Comparison of ENCODE assay signal across 14 cellular contexts in genomic region chr20:63129376-63129965, GRCh38.
"Had no signal": no experiment of that assay in that cellular context is flagged by ENCODE, and none has a peak within 500 bp of the region (broad histone marks: within the 10 kb centered on the region; RNA-seq: fewer than 3 reads in every experiment).

No MANE protein-coding gene starts in this region.

- H3K27ac Mint-ChIP-seq: activated CD8-positive, alpha-beta T cell treated with anti-CD3 and anti-CD28 coated beads, Interleukin-2, amount 10 ng/mL, durations not matched to agents 7 days and 5 days; activated naive CD4-positive, alpha-beta T cell treated with anti-CD3 and anti-CD28 coated beads, Interleukin-2, amount 50 U/mL, for 72 hours; activated T-helper 2 cell treated with anti-CD3 and anti-CD28 coated beads, Interferon-gamma antibody, Interleukin-2, Interleukin-4, amounts not matched to agents 10 μg/mL and 5 μg/mL and 100 μg/mL, durations not matched to agents 14 hours and 24 hours and 36 hours; natural killer cell treated with Interleukin-12 subunit alpha and Interleukin-12 subunit beta and Interleukin-15 and Interleukin-18, amount 100 ng/mL, for 72 hours; T-cell had no signal

- H3K27ac ChIP-seq: breast epithelium, esophagus muscularis mucosa, stomach, thoracic aorta, vagina, VCaP had no signal

- H3K4me1 ChIP-seq: breast epithelium, esophagus muscularis mucosa, stomach, vagina had no signal

- H3K36me3 Mint-ChIP-seq: activated naive CD4-positive, alpha-beta T cell treated with anti-CD3 and anti-CD28 coated beads, Interleukin-2, amount 50 U/mL, for 72 hours; natural killer cell treated with Interleukin-12 subunit alpha and Interleukin-12 subunit beta and Interleukin-15 and Interleukin-18, amount 100 ng/mL, for 72 hours; T-cell had no signal

- DNase-seq: activated CD4-positive, alpha-beta T cell treated with anti-CD3 and anti-CD28 coated beads for 4 hours; activated CD8-positive, alpha-beta T cell treated with anti-CD3 and anti-CD28 coated beads, Interleukin-2, amount 10 ng/mL, durations not matched to agents 7 days and 5 days; stomach had no signal

- H3K36me3 ChIP-seq: breast epithelium, esophagus muscularis mucosa, stomach, thoracic aorta, vagina had no signal

- H3K4me1 Mint-ChIP-seq: T-cell had no signal

- H3K27me3 ChIP-seq: vagina had no signal

- ATAC-seq: activated CD8-positive, alpha-beta T cell treated with anti-CD3 and anti-CD28 coated beads, Interleukin-2, amount 10 ng/mL, durations not matched to agents 7 days and 5 days; activated naive CD4-positive, alpha-beta T cell treated with anti-CD3 and anti-CD28 coated beads, Interleukin-2, amount 50 U/mL, for 72 hours; left lobe of liver; natural killer cell treated with Interleukin-12 subunit alpha and Interleukin-12 subunit beta and Interleukin-15 and Interleukin-18, amount 100 ng/mL, for 72 hours; T-cell had no signal

- H3K9me3 Mint-ChIP-seq: activated naive CD4-positive, alpha-beta T cell treated with anti-CD3 and anti-CD28 coated beads, Interleukin-2, amount 50 U/mL, for 72 hours; activated T-helper 2 cell treated with anti-CD3 and anti-CD28 coated beads, Interferon-gamma antibody, Interleukin-2, Interleukin-4, amounts not matched to agents 10 μg/mL and 5 μg/mL and 100 μg/mL, durations not matched to agents 14 hours and 24 hours and 36 hours; natural killer cell treated with Interleukin-12 subunit alpha and Interleukin-12 subunit beta and Interleukin-15 and Interleukin-18, amount 100 ng/mL, for 72 hours; T-cell had no signal

- H3K9me3 ChIP-seq: breast epithelium, esophagus muscularis mucosa, stomach, thoracic aorta, vagina had no signal

- H3K4me3 ChIP-seq: breast epithelium, esophagus muscularis mucosa, stomach, thoracic aorta, vagina had no signal

- H3K4me3 Mint-ChIP-seq: activated CD8-positive, alpha-beta T cell treated with anti-CD3 and anti-CD28 coated beads, Interleukin-2, amount 10 ng/mL, durations not matched to agents 7 days and 5 days; natural killer cell treated with Interleukin-12 subunit alpha and Interleukin-12 subunit beta and Interleukin-15 and Interleukin-18, amount 100 ng/mL, for 72 hours; T-cell had no signal

- FAIRE-seq: endometrium had no signal
